ENCODE assay signal across 9 cellular contexts in the genomic region with DNA sequence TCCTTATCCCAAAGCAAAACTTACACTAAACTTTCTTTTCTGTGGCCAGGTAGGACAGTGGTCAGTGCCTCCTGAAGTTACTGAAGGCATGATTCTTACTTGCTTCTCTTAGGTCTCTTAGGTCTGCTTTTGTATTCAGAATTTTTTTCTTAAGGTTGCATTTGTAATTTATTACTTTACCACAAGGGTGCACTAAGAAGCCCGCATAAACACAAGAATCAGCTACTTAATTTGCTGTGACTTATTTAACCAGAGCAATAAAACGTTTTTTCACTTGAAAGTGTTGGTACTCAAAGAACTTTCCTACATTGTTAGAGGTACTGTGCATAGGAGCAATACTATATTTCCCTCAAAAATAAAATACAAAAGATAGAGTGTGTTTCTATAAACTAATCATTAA.
DNase-seq lines count a peak whose midpoint lies in the region; ATAC-seq and TF ChIP-seq lines count a peak whose summit lies in the region.
"Had no signal": no experiment of that assay in that cellular context is flagged by ENCODE, and none has a peak within 500 bp of the region (broad histone marks: within the 10 kb centered on the region; RNA-seq: fewer than 3 reads in every experiment).

No MANE protein-coding gene starts in this region.

- no peak overlapping the region for H3K4me2 ChIP-seq in HCT116 (ENCODE audit: low read length)

- peak overlapping the region; percentile 78 for H2AFZ ChIP-seq in HCT116 (ENCODE audit: low read depth, low read length, poor library complexity, severe bottlenecking)

- POLR2A ChIA-PET in HCT116 (lab: Charles Lee) = no interaction called here

- intact Hi-C loops in HCT116 (cut with micrococcal nuclease) = loop anchor here (1.0 to 10.0 kb wide), 3 partner anchors 445 to 767 kb away; no protein-coding TSS in a partner anchor
- intact Hi-C loops in sciatic nerve (cut with DNase I) = no loop called here

- BruUV-seq in HCT116 (replicated peaks; lab: Mats Ljungman, UMichigan) = no TSS peak

- H3K9me2 ChIP-seq in HCT116 (ENCODE audit: insufficient read depth) = no peaks in the 10 kb centered on the region; the same call in 1 of the 2 replicates

- TF ChIP-seq CTCF in AG09309 (IDR thresholded peaks at IDR 0.05; ENCODE audit: control insufficient read depth, insufficient read depth, low read depth, low read length, missing control alignments) = peak; percentile 46
- TF ChIP-seq CTCF in HCT116 (IDR thresholded peaks at IDR 0.05 in 2 of 3, conservative IDR thresholded peaks at IDR 0.05 in 1 of 3; ENCODE audit: borderline replicate concordance in 1 of 3, insufficient read depth in 1 of 3, low read depth in 2 of 3, low read length in 2 of 3) = peak; percentile 34 to 58 (median 42); a peak in 5 of 6 replicates

- RAD21 ChIA-PET in HCT116 (lab: Charles Lee; ENCODE audit: low non-redundant PET in 1 of 2, low total read pairs in 2 of 2, uncharacterized antibody in 2 of 2, unreplicated experiment in 2 of 2) = interaction anchor here (0.6 to 1.4 kb wide), 4 partner anchors 432 to 1692 kb away, joined by 3 to 5 read pairs (median 4); no protein-coding TSS in a partner anchor

- no peaks in the 10 kb centered on the region for H3K36me3 ChIP-seq in HCT116 (ENCODE audit: control insufficient read depth in 1 of 2, insufficient read depth in 2 of 2, low read length in 2 of 2)

- H3K27ac ChIP-seq in HCT116 (ENCODE audit: low read depth, low read length) = no peak overlapping the region

- no peaks in the 10 kb centered on the region for H3K27me3 ChIP-seq in HCT116 (ENCODE audit: insufficient read depth, low read length)

- CTCF ChIA-PET in HCT116 (lab: Charles Lee) = interaction anchor here (0.6 to 2.1 kb wide), 9 partner anchors 9 to 790 kb away, joined by 3 to 15 read pairs (median 4); no protein-coding TSS in a partner anchor

- no peaks in the 10 kb centered on the region for H3K79me2 ChIP-seq in HCT116 (ENCODE audit: insufficient read depth, low read length)

- no peaks in the 10 kb centered on the region for H3K4me1 ChIP-seq in HCT116 (ENCODE audit: control insufficient read depth in 1 of 2, insufficient read depth in 2 of 2, low read length in 2 of 2)

- no peaks in the 10 kb centered on the region for H4K20me1 ChIP-seq in HCT116 (ENCODE audit: insufficient read depth)

- H3K9ac ChIP-seq in HCT116 (ENCODE audit: low read length) = no peak overlapping the region

- peak; percentile 66 for ATAC-seq in HCT116
- no peak for ATAC-seq in sciatic nerve
- ATAC-seq: activated T-cell treated with anti-CD3 and anti-CD28 coated beads, Interleukin-2, amount 50 U/mL, for 4 hours had no signal

- H3K4me3 ChIP-seq in AG09309 (ENCODE audit: control insufficient read depth, low read depth, low read length) (no peak overlapping the region), HCT116 (replicated peaks in 1 of 2; ENCODE audit: low read depth in 1 of 2, low read length in 2 of 2) (no peak overlapping the region)

- TF ChIP-seq RAD21 in HCT116 (IDR thresholded peaks at IDR 0.05; ENCODE audit: low read depth) = peak; percentile 67

- H3K9me3 ChIP-seq in HCT116 (ENCODE audit: control insufficient read depth in 1 of 2, insufficient read depth in 1 of 2, low read depth in 1 of 2, low read length in 2 of 2) = no peaks in the 10 kb centered on the region

- no peak for TF ChIP-seq POLR2A in HCT116 (IDR thresholded peaks at IDR 0.05; ENCODE audit: borderline replicate concordance, extremely low read depth, insufficient read depth, insufficient read length)

- DNase-seq in AG09309 (ENCODE audit: low read depth) = no peak
- peak; percentile 34 for DNase-seq in HCT116 (ENCODE audit: low read depth, low spot score)
- DNase-seq in SK-N-DZ (ENCODE audit: low spot score) = peak; percentile 36
- peak; percentile 12 for DNase-seq in iPS-NIHi11 (ENCODE audit: low spot score)
- DNase-seq in NCI-H226 = no peak
- DNase-seq in HK-2 (ENCODE audit: unreplicated experiment) = no peak
- DNase-seq in activated CD4-positive, alpha-beta T cell treated with anti-CD3 and anti-CD28 coated beads for 1 hour = no peak
- no peak for DNase-seq in sciatic nerve (ENCODE audit: low spot score)
- DNase-seq: activated T-cell treated with anti-CD3 and anti-CD28 coated beads, Interleukin-2, amount 50 U/mL, for 4 hours had no signal

TF ChIP-seq in HCT116, 20 proteins besides CTCF, POLR2A, EP300 and RAD21:
- TF ChIP-seq SIN3A (IDR thresholded peaks at IDR 0.05; ENCODE audit: low read depth) (no peak), YY1 (IDR thresholded peaks at IDR 0.05; ENCODE audit: extremely low read depth, insufficient replicate concordance, low read depth, low read length) (no peak), TCF7L2 (IDR thresholded peaks at IDR 0.05; ENCODE audit: borderline replicate concordance, extremely low read depth, insufficient read depth, insufficient read length) (no peak), EZH2phosphoT487 (IDR thresholded peaks at IDR 0.05; ENCODE audit: borderline replicate concordance) (no peak), SRF (IDR thresholded peaks at IDR 0.05; ENCODE audit: low read depth) (no peak), EZH2 (IDR thresholded peaks at IDR 0.05) (no peak), EGR1 (IDR thresholded peaks at IDR 0.05; ENCODE audit: low read depth) (no peak), POLR2AphosphoS5 (IDR thresholded peaks at IDR 0.05; ENCODE audit: low read depth, low read length) (no peak)
- TF ChIP-seq, protein P1, sequence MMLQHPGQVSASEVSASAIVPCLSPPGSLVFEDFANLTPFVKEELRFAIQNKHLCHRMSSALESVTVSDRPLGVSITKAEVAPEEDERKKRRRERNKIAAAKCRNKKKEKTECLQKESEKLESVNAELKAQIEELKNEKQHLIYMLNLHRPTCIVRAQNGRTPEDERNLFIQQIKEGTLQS (IDR thresholded peaks at IDR 0.05) = no peak

Comparison
In these comparisons a context has a peak if more than half of its experiments do, and no peak if none do; other contexts are left out.
1. DNase-seq: peak in HCT116 (single experiment), SK-N-DZ (single experiment) and iPS-NIHi11 (single experiment); none in AG09309 (single experiment), NCI-H226 (single experiment), HK-2 (single experiment), activated CD4-positive, alpha-beta T cell treated with anti-CD3 and anti-CD28 coated beads for 1 hour (single experiment) and sciatic nerve (single experiment).